ENCODE assay signal across 11 cellular contexts in genomic region chr4:158962396-158962795, GRCh38.
"Had no signal": no experiment of that assay in that cellular context is flagged by ENCODE, and none has a peak within 500 bp of the region (broad histone marks: within the 10 kb centered on the region; RNA-seq: fewer than 3 reads in every experiment).

No MANE protein-coding gene starts in this region.

- H3K9ac ChIP-seq: parathyroid adenoma had no signal

- H3K4me1 ChIP-seq: parathyroid adenoma, suprapubic skin had no signal

- H3K9me3 ChIP-seq: heart left ventricle, suprapubic skin had no signal

- H3K36me3 ChIP-seq: heart left ventricle, suprapubic skin had no signal

- H3K27me3 ChIP-seq: heart left ventricle, suprapubic skin had no signal

- DNase-seq: activated CD4-positive, alpha-beta T cell treated with anti-CD3 and anti-CD28 coated beads for 36 hours; activated naive CD4-positive, alpha-beta T cell treated with anti-CD3 and anti-CD28 coated beads for 36 hours; heart left ventricle; retina; stimulated activated CD4-positive, alpha-beta T cell treated with anti-CD3 and anti-CD28 coated beads, Interleukin-4, amount 100 ng/mL, for 1 hour; stimulated activated CD8-positive, alpha-beta memory T cell treated with anti-CD3 and anti-CD28 coated beads, Interleukin-4, amount 100 ng/mL, for 48 hours; stimulated activated naive CD8-positive, alpha-beta T cell treated with anti-CD3 and anti-CD28 coated beads, Interleukin-15, Interleukin-2, amounts not matched to agents 100 U/mL and 50 U/mL, for 24 hours; T1000 had no signal

- H3K27ac ChIP-seq: heart left ventricle, parathyroid adenoma, suprapubic skin had no signal

- H2AFZ ChIP-seq: parathyroid adenoma had no signal

- H3K79me2 ChIP-seq: parathyroid adenoma had no signal

- ATAC-seq: activated CD4-positive, alpha-beta T cell treated with anti-CD3 and anti-CD28 coated beads for 36 hours; activated T-helper 17 cell treated with anti-CD3 and anti-CD28 coated beads, Interleukin-2, amount 50 U/mL, for 72 hours; heart left ventricle; stimulated activated naive CD8-positive, alpha-beta T cell treated with anti-CD3 and anti-CD28 coated beads, Interleukin-15, Interleukin-2, amounts not matched to agents 100 U/mL and 50 U/mL, for 24 hours had no signal

- H3K4me3 ChIP-seq: heart left ventricle, suprapubic skin had no signal
